Comparison of ENCODE assay signal across 19 cellular contexts in the genomic region with DNA sequence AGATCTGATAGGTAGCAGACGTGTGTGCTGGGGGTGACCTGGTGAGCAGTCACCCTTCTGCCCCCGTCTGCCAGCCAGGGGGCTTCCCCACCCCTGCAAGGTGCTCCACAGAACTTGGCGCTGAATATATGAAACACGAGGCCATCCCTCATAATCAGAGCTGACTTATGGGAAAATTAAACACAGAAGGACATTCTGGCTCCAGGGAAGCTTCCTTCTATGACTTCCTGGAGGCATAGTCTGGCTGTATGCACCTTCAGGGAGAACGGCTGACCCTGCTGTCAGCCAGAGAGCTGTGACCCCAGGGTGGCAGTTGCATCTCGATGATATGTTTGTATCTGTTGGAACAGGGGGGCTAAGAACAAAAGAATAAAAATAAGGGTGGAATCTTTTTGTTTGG.
"Had no signal": no experiment of that assay in that cellular context is flagged by ENCODE, and none has a peak within 500 bp of the region (broad histone marks: within the 10 kb centered on the region; RNA-seq: fewer than 3 reads in every experiment).

No MANE protein-coding gene starts in this region.

- H3K4me3 ChIP-seq: esophagus squamous epithelium, gastroesophageal sphincter, left ventricle myocardium inferior, lung, right lobe of liver, testis, tibial nerve, upper lobe of right lung, vagina had no signal

- H3K4me1 ChIP-seq: esophagus squamous epithelium, gastroesophageal sphincter, left ventricle myocardium inferior, right lobe of liver, testis, tibial nerve, upper lobe of right lung, vagina had no signal

- H3K27me3 ChIP-seq: right lobe of liver, testis, vagina had no signal

- ATAC-seq: effector memory CD8-positive, alpha-beta T cell; gastroesophageal sphincter; naive thymus-derived CD4-positive, alpha-beta T cell; stimulated activated naive B cell treated with anti-CD40 and anti-IgM and Interleukin-4, amounts not matched to agents 10 μg/mL and 1 μg/mL and 100 μg/mL, for 72 hours; stimulated activated naive CD8-positive, alpha-beta T cell treated with anti-CD3 and anti-CD28 coated beads, Interleukin-15, amount 100 ng/mL, for 72 hours; upper lobe of right lung had no signal

- H3K9me3 ChIP-seq: esophagus squamous epithelium, gastroesophageal sphincter, left ventricle myocardium inferior, right lobe of liver, testis, tibial nerve, upper lobe of right lung, vagina had no signal

- DNase-seq: effector memory CD8-positive, alpha-beta T cell; esophagus squamous epithelium; foreskin fibroblast; glutamatergic neuron; islet precursor cell; left ventricle myocardium inferior; mesendoderm; naive thymus-derived CD4-positive, alpha-beta T cell; right lobe of liver; stimulated activated CD4-positive, alpha-beta T cell treated with anti-CD3 and anti-CD28 coated beads, Interleukin-4, amount 100 ng/mL, for 24 hours; stimulated activated naive B cell treated with anti-CD40 and anti-IgM and Interleukin-4, amounts not matched to agents 10 μg/mL and 1 μg/mL and 100 μg/mL, for 72 hours; stimulated activated naive CD8-positive, alpha-beta T cell treated with anti-CD3 and anti-CD28 coated beads, Interleukin-15, amount 100 ng/mL, for 72 hours; testis; upper lobe of right lung had no signal

- FAIRE-seq: colon had no signal

- H3K36me3 ChIP-seq: esophagus squamous epithelium, gastroesophageal sphincter, left ventricle myocardium inferior, right lobe of liver, tibial nerve, upper lobe of right lung, vagina had no signal

- H3K27ac ChIP-seq: esophagus squamous epithelium, gastroesophageal sphincter, left ventricle myocardium inferior, right lobe of liver, testis, tibial nerve, upper lobe of right lung, vagina had no signal
